Comparison of ENCODE assay signal across 1 cellular context in genomic region chr22:35914357-35914664, GRCh38.
TF ChIP-seq lines count a peak whose summit lies in the region.

No MANE protein-coding gene starts in this region.

TF ChIP-seq in neural cell, 6 proteins besides CTCF, POLR2A, EP300 and RAD21 (continued from another document):
- no peak for TF ChIP-seq MXI1 (conservative IDR thresholded peaks at IDR 0.05; ENCODE audit: poor library complexity, severe bottlenecking)
